7 cellular contexts compared by ENCODE assay signal in the genomic region with DNA sequence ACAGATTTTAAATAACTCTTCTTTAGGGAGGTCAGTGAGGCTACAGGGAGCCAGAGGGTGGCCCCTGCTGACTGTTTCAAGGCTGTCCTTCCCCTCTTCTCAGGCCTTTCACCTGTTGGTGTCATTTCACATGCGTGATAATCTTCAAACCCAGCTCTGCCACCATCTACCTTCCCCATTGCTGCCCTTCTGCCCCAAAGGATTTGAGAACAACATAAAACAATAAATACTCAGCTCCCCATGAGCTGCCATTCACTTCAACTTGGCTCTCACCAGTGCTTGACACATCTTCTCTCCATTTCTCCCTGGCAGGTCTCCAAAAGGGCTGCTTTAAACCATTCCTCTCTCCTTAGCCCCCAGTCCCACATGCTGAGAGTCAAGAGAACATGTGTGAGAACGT.
"Had no signal": no experiment of that assay in that cellular context is flagged by ENCODE, and none has a peak within 500 bp of the region (broad histone marks: within the 10 kb centered on the region; RNA-seq: fewer than 3 reads in every experiment).

No MANE protein-coding gene starts in this region.

- H3K9me3 Mint-ChIP-seq: GM23338, H9, HFFc6 had no signal

- H3K4me3 Mint-ChIP-seq: GM23338, H9, HFFc6 had no signal

- DNase-seq: H9, HCEC 1CT, HFFc6, IMR-90 had no signal

- H3K27ac ChIP-seq: HL-60 had no signal

- H3K4me3 ChIP-seq: GM23338, K562 had no signal

- H3K27ac Mint-ChIP-seq: GM23338, H9, HFFc6 had no signal

- ATAC-seq: GM23338, K562 had no signal
